Comparison of ENCODE assay signal across 8 cellular contexts in the genomic region with DNA sequence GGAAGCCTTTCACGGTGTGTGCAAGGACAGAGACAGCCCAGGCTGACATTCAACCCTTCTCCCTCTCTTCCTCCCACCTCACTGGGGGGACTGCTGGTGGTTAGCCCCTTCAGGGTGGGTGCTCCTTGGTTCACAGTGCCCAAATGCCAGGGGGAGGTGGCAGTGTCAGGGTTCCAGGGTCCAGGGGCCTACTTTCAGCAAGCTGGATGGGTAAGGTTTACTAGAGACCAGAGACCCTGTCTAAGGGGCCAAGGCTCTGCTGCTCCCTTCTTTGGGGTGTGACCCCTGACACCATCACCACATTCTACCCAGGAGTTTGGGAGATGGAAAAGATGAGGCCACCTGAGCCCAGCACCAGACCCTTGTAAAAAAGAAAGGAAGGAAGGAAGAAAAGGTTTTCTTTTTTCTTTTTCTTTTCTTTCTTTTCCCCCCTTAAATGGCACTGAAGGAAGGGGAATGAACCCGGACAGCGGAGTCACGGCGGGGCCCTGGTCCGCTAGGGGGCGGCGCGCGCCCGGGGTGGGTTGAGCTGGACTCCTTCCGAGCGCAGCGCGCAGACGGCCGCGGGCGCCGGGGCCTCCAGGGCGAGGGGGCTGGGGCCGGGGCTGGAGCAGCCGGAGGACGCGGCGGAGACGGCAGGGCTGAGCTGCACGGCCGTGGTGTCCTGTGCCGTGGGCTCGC. TPM values are rescaled to one million over a fixed set of nuclear protein-coding genes. Genes with fewer than 3 reads are reported as not detected.
DNase-seq lines count a peak whose midpoint lies in the region; ATAC-seq, FAIRE-seq and TF ChIP-seq lines count a peak whose summit lies in the region.

No MANE protein-coding gene starts in this region.

- POLR2A ChIA-PET in A549 (lab: Yijun Ruan, JAX) = interaction anchor here (1.0 kb wide), 1 partner anchor 82 kb away, joined by 3 read pairs; no protein-coding TSS in a partner anchor

- ATAC-seq in A549 = peak; percentile 73 to 79
- peak; percentile 81 to 83 for ATAC-seq in stimulated activated naive B cell treated with anti-CD40 and anti-IgM and Interleukin-4, amounts not matched to agents 10 μg/mL and 1 μg/mL and 100 μg/mL, for 72 hours (replicated peaks)
- ATAC-seq in GM19324 (IDR thresholded peaks at IDR 0.05; ENCODE audit: low FRiP score, unreplicated experiment) = no peak

- no peaks in the 10 kb centered on the region for H3K27me3 ChIP-seq in esophagus (ENCODE audit: control insufficient read depth in 1 of 2, insufficient read depth in 2 of 2, low read length in 2 of 2)

- peaks cover 6% of the 10 kb centered on the region for H3K4me1 ChIP-seq in A549
- peaks cover 0 to 5% of the 10 kb centered on the region in 2 donors for H3K4me1 ChIP-seq in esophagus (ENCODE audit: control insufficient read depth in 2 of 2, insufficient read depth in 2 of 2, low read length in 1 of 2)

- H3K4me1 Mint-ChIP-seq in nephron progenitor cell = peaks cover 7% of the 10 kb centered on the region
- H3K4me1 Mint-ChIP-seq in stimulated activated naive B cell treated with anti-CD40 and anti-IgM and Interleukin-4, amounts not matched to agents 10 μg/mL and 1 μg/mL and 100 μg/mL, for 72 hours = peaks cover 3 to 5% of the 10 kb centered on the region in 2 donors

- TF ChIP-seq RAD21 in A549 (conservative IDR thresholded peaks at IDR 0.05 in 1 of 2, IDR thresholded peaks at IDR 0.05 in 1 of 2) = peak; percentile 36 to 46; a peak in 4 of 5 replicates

- H3K9me3 ChIP-seq in A549 = no peaks in the 10 kb centered on the region
- H3K9me3 ChIP-seq in esophagus (ENCODE audit: control insufficient read depth in 2 of 2, insufficient read depth in 1 of 2, low read depth in 1 of 2, low read length in 1 of 2) = no peaks in the 10 kb centered on the region

- no peak overlapping the region for H3K27ac Mint-ChIP-seq in nephron progenitor cell
- H3K27ac Mint-ChIP-seq in stimulated activated naive B cell treated with anti-CD40 and anti-IgM and Interleukin-4, amounts not matched to agents 10 μg/mL and 1 μg/mL and 100 μg/mL, for 72 hours = no peak overlapping the region

- CTCF ChIA-PET in A549 (lab: Yijun Ruan, JAX) = interaction anchor here (0.7 to 11.5 kb wide), 18 partner anchors 10 to 196 kb away, joined by 3 to 235 read pairs (median 4); a partner anchor contains a TSS

- H3K4me3 ChIP-seq in A549 (peak overlapping the region; percentile 44), esophagus (ENCODE audit: low read depth in 1 of 2, low read length in 2 of 2) (peak overlapping the region; percentile 37 to 50)

- H3K36me3 ChIP-seq in esophagus (ENCODE audit: control insufficient read depth in 2 of 2, insufficient read depth in 2 of 2, low read length in 1 of 2) = no peaks in the 10 kb centered on the region

- TF ChIP-seq POLR2A in A549 (IDR thresholded peaks at IDR 0.05; ENCODE audit: low read length) (0 out of 2 replicates have a peak, but pooled peaks have one; percentile 26), GM12892 (IDR thresholded peaks at IDR 0.05; ENCODE audit: low read depth, low read length) (no peak)

- peak overlapping the region; percentile 68 to 85; a peak in 5 of 6 replicates for H3K27ac ChIP-seq in A549
- H3K27ac ChIP-seq in esophagus (ENCODE audit: low read depth in 2 of 2, low read length in 1 of 2) = peak overlapping the region; percentile 40 to 60

- peaks cover 23% of the 10 kb centered on the region for H3K9me3 Mint-ChIP-seq in nephron progenitor cell
- H3K9me3 Mint-ChIP-seq in stimulated activated naive B cell treated with anti-CD40 and anti-IgM and Interleukin-4, amounts not matched to agents 10 μg/mL and 1 μg/mL and 100 μg/mL, for 72 hours = peaks cover 7 to 8% of the 10 kb centered on the region in 2 donors

- peak overlapping the region; percentile 35 for H3K4me3 Mint-ChIP-seq in nephron progenitor cell
- peak overlapping the region in 1 of 2 donors; percentile 14 for H3K4me3 Mint-ChIP-seq in stimulated activated naive B cell treated with anti-CD40 and anti-IgM and Interleukin-4, amounts not matched to agents 10 μg/mL and 1 μg/mL and 100 μg/mL, for 72 hours

- H3K4me2 ChIP-seq in A549 = peak overlapping the region; percentile 93

- FAIRE-seq in A549 (lab: Jason Lieb, UNC) (no peak), GM12892 (lab: Jason Lieb, UNC) (no peak)

- 1% methylated on average over 12 of the region's 31 CpGs for WGBS in A549 (ENCODE audit: missing lambda C conversion rate)
- 2% methylated on average over 26 to 31 of the region's 31 CpGs for WGBS in esophagus, 2 donors

- H3K27me3 Mint-ChIP-seq in nephron progenitor cell (ENCODE audit: low read depth, poor library complexity) = peaks cover 92% of the 10 kb centered on the region
- H3K27me3 Mint-ChIP-seq in stimulated activated naive B cell treated with anti-CD40 and anti-IgM and Interleukin-4, amounts not matched to agents 10 μg/mL and 1 μg/mL and 100 μg/mL, for 72 hours = peaks cover 65 to 74% of the 10 kb centered on the region in 2 donors

- no peaks in the 10 kb centered on the region for H3K36me3 Mint-ChIP-seq in nephron progenitor cell (ENCODE audit: low read depth)
- no peaks in the 10 kb centered on the region for H3K36me3 Mint-ChIP-seq in stimulated activated naive B cell treated with anti-CD40 and anti-IgM and Interleukin-4, amounts not matched to agents 10 μg/mL and 1 μg/mL and 100 μg/mL, for 72 hours

- peak; percentile 32 to 72 for DNase-seq in A549 (ENCODE audit: low read depth in 1 of 2, low spot score in 1 of 2)
- peak; percentile 76 for DNase-seq in GM12892 (ENCODE audit: insufficient read length)
- peak; percentile 30 for DNase-seq in NCI-H748 treated with DMSO at 0.1 percent for 48 hours (lab: John Stamatoyannopoulos, UW)
- peak; percentile 78 for DNase-seq in activated T-cell treated with anti-CD3 and anti-CD28 coated beads, Interleukin-2, amount 50 U/mL, for 1 hour
- peak; percentile 89 for DNase-seq in nephron progenitor cell
- DNase-seq in stimulated activated naive B cell treated with anti-CD40 and anti-IgM and Interleukin-4, amounts not matched to agents 10 μg/mL and 1 μg/mL and 100 μg/mL, for 72 hours = peak; percentile 35

- TF ChIP-seq CTCF in A549 (IDR thresholded peaks at IDR 0.05) (peak; percentile 65), nephron progenitor cell (IDR thresholded peaks at IDR 0.05) (peak; percentile 69)

- no peak for TF ChIP-seq EP300 in A549 (IDR thresholded peaks at IDR 0.05)

TF ChIP-seq in A549, 52 proteins besides CTCF, POLR2A, EP300 and RAD21:
- TF ChIP-seq, protein P1, sequence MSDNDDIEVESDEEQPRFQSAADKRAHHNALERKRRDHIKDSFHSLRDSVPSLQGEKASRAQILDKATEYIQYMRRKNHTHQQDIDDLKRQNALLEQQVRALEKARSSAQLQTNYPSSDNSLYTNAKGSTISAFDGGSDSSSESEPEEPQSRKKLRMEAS (IDR thresholded peaks at IDR 0.05) = no peak
- TF ChIP-seq SMC3 (IDR thresholded peaks at IDR 0.05) = peak; percentile 34

RNA-seq across cellular contexts. Expression of a gene that starts 18.8 kb away (rescaled TPM):
- polyA plus RNA-seq in A549 (2011; rRNA removed) = not detected in 2 replicates
- polyA plus RNA-seq in A549 (2012; cell fraction: cytosol; rRNA removed) = not detected in 2 replicates
- not detected in 2 replicates for polyA plus RNA-seq in A549 (2012; cell fraction: nucleus; rRNA removed)
- polyA plus RNA-seq in A549 (2017; fragmentation: RNase III; extraction: RNeasy Plus Mini Kit Qiagen cat#74134 plus additional on column Dnase treatment) = not detected in 3 replicates
- not detected in 2 replicates for polyA minus RNA-seq in A549 (2011; rRNA and poly(A)+ RNA removed)
- not detected for polyA plus RNA-seq in GM12892 (2012; ENCODE audit: missing spikeins)
- not detected for polyA plus RNA-seq in esophagus

RNA-seq across cellular contexts. Expression of a gene that starts 43.0 kb away (rescaled TPM):
- 0.40 and 0.44 TPM in 2 replicates for polyA plus RNA-seq in A549 (2011; rRNA removed)
- polyA plus RNA-seq in A549 (2012; cell fraction: cytosol; rRNA removed) = 0.82 and 1.2 TPM in 2 replicates
- 3.5 and 4.2 TPM in 2 replicates for polyA plus RNA-seq in A549 (2012; cell fraction: nucleus; rRNA removed)
- polyA plus RNA-seq in A549 (2017; fragmentation: RNase III; extraction: RNeasy Plus Mini Kit Qiagen cat#74134 plus additional on column Dnase treatment) = 1.1 to 2.2 TPM (median 1.7 TPM) in 3 replicates
- 0.44 and 0.87 TPM in 2 replicates for polyA minus RNA-seq in A549 (2011; rRNA and poly(A)+ RNA removed)
- polyA plus RNA-seq in GM12892 (2012; ENCODE audit: missing spikeins) = not detected
- polyA plus RNA-seq in esophagus = under 1 TPM in 1 of 2 donors, not detected in 1; 0.01 TPM

Comparison
In these comparisons a context has a peak if more than half of its experiments do, and no peak if none do; other contexts are left out.
1. DNase-seq: peak in every context shown above with its lines; median percentile 89 in nephron progenitor cell; 78 in activated T-cell treated with anti-CD3 and anti-CD28 coated beads, Interleukin-2, amount 50 U/mL, for 1 hour; 76 in GM12892; 52 in A549; 35 in stimulated activated naive B cell treated with anti-CD40 and anti-IgM and Interleukin-4, amounts not matched to agents 10 μg/mL and 1 μg/mL and 100 μg/mL, for 72 hours; 30 in NCI-H748 treated with DMSO at 0.1 percent for 48 hours.